Comparison of ENCODE assay signal across 22 cellular contexts in genomic region chr20:14312001-14312400, GRCh38. TPM values are rescaled to one million over a fixed set of nuclear protein-coding genes. Genes with fewer than 3 reads are reported as not detected.
"Had no signal": no experiment of that assay in that cellular context is flagged by ENCODE, and none has a peak within 500 bp of the region (broad histone marks: within the 10 kb centered on the region; RNA-seq: fewer than 3 reads in every experiment).

No MANE protein-coding gene starts in this region.

- H3K4me1 ChIP-seq: left ventricle myocardium inferior, pancreas, prostate gland, tibial nerve, uterus had no signal

- H3K36me3 ChIP-seq: left ventricle myocardium inferior, pancreas, prostate gland, tibial nerve, uterus had no signal

- FAIRE-seq: islet of Langerhans, kidney, pancreas had no signal

- H3K27me3 ChIP-seq: hepatocyte, pancreas, tibial nerve, uterus had no signal

- H2AFZ ChIP-seq: hepatocyte had no signal

- H3K27ac ChIP-seq: hepatocyte, left ventricle myocardium inferior, pancreas, prostate gland, skin epidermis, tibial nerve, uterus had no signal

- H3K4me2 ChIP-seq: hepatocyte had no signal

- DNase-seq: immature natural killer cell; kidney; left colon; left ventricle myocardium inferior; naive thymus-derived CD8-positive, alpha-beta T cell; nucleus accumbens; pancreas; retina; right cardiac atrium; stimulated activated CD4-positive, alpha-beta T cell treated with anti-CD3 and anti-CD28 coated beads, Interleukin-12 subunit alpha, Interleukin-12 subunit beta, amount 100 ng/mL, for 4 hours; stimulated activated CD4-positive, alpha-beta T cell treated with anti-CD3 and anti-CD28 coated beads, Interleukin-15, amount 100 ng/mL, for 24 hours; stimulated activated CD4-positive, alpha-beta T cell treated with anti-CD3 and anti-CD28 coated beads, Interleukin-4, amount 100 ng/mL, for 24 hours; stimulated activated naive CD4-positive, alpha-beta T cell; substantia nigra; uterus had no signal

- H3K4me3 ChIP-seq: hepatocyte, left ventricle myocardium inferior, pancreas, prostate gland, skin epidermis, tibial nerve, uterus had no signal

- H3K9me3 ChIP-seq: left ventricle myocardium inferior, pancreas, prostate gland, tibial nerve, uterus had no signal

- ATAC-seq: left colon; naive thymus-derived CD8-positive, alpha-beta T cell; pancreas; right cardiac atrium; sciatic nerve; stimulated activated effector memory CD8-positive, alpha-beta T cell treated with anti-CD3 and anti-CD28 coated beads, Interleukin-12 subunit alpha, Interleukin-12 subunit beta, amount 100 ng/mL, for 72 hours had no signal

- H3K79me2 ChIP-seq: hepatocyte had no signal

RNA-seq across cellular contexts. Expression of gene FLRT3, which starts 25.4 kb away (rescaled TPM):
- total RNA-seq: naive thymus-derived CD8-positive, alpha-beta T cell had no signal
- polyA plus RNA-seq: immature natural killer cell; naive thymus-derived CD8-positive, alpha-beta T cell had no signal
